In genomic region chr16:89863741-89864391, GRCh38 we compare ENCODE assay signal across 7 cellular contexts. TPM values are rescaled to one million over a fixed set of nuclear protein-coding genes. Genes with fewer than 3 reads are reported as not detected.
DNase-seq lines count a peak whose midpoint lies in the region; ATAC-seq and TF ChIP-seq lines count a peak whose summit lies in the region.

No MANE protein-coding gene starts in this region.

- ATAC-seq in GM19043 (IDR thresholded peaks at IDR 0.05; ENCODE audit: low read depth, unreplicated experiment) (peak; percentile 65), HG03139 (IDR thresholded peaks at IDR 0.05; ENCODE audit: unreplicated experiment) (peak; percentile 67)
- ATAC-seq in activated T-cell treated with anti-CD3 and anti-CD28 coated beads, Interleukin-2, amount 50 U/mL, for 4 hours, result peak; percentile 44 to 45
- peak; percentile 66 for ATAC-seq in stimulated activated effector memory CD8-positive, alpha-beta T cell treated with anti-CD3 and anti-CD28 coated beads, Interleukin-12 subunit alpha, Interleukin-12 subunit beta, amount 100 ng/mL, for 72 hours

- peak overlapping the region; percentile 83 for H3K27ac Mint-ChIP-seq in stimulated activated effector memory CD8-positive, alpha-beta T cell treated with anti-CD3 and anti-CD28 coated beads, Interleukin-12 subunit alpha, Interleukin-12 subunit beta, amount 100 ng/mL, for 72 hours

- no peaks in the 10 kb centered on the region for H3K27me3 Mint-ChIP-seq in activated T-cell treated with anti-CD3 and anti-CD28 coated beads, Interleukin-2, amount 50 U/mL, for 4 hours (ENCODE audit: low read depth)

- H3K9me3 Mint-ChIP-seq in activated T-cell treated with anti-CD3 and anti-CD28 coated beads, Interleukin-2, amount 50 U/mL, for 4 hours, result no peaks in the 10 kb centered on the region
- no peaks in the 10 kb centered on the region for H3K9me3 Mint-ChIP-seq in stimulated activated effector memory CD8-positive, alpha-beta T cell treated with anti-CD3 and anti-CD28 coated beads, Interleukin-12 subunit alpha, Interleukin-12 subunit beta, amount 100 ng/mL, for 72 hours

- H3K4me1 Mint-ChIP-seq in activated T-cell treated with anti-CD3 and anti-CD28 coated beads, Interleukin-2, amount 50 U/mL, for 4 hours (ENCODE audit: low read depth), result peaks cover 34% of the 10 kb centered on the region
- peaks cover 44% of the 10 kb centered on the region for H3K4me1 Mint-ChIP-seq in stimulated activated effector memory CD8-positive, alpha-beta T cell treated with anti-CD3 and anti-CD28 coated beads, Interleukin-12 subunit alpha, Interleukin-12 subunit beta, amount 100 ng/mL, for 72 hours

- peak; percentile 29 for DNase-seq in activated T-cell treated with anti-CD3 and anti-CD28 coated beads, Interleukin-2, amount 50 U/mL, for 4 hours
- DNase-seq in glomerular endothelial cell (ENCODE audit: extremely low read depth, low read depth, low spot score) (peak; percentile 58), NCI-H82 (lab: John Stamatoyannopoulos, UW) (no peak), erythroblast (lab: John Stamatoyannopoulos, UW) (no peak)
- peak; percentile 34 to 73 for DNase-seq in stimulated activated effector memory CD8-positive, alpha-beta T cell treated with anti-CD3 and anti-CD28 coated beads, Interleukin-12 subunit alpha, Interleukin-12 subunit beta, amount 100 ng/mL, for 72 hours (ENCODE audit: low spot score in 2 of 2)

- no peak for TF ChIP-seq POLR2A in erythroblast (IDR thresholded peaks at IDR 0.05; ENCODE audit: low read length)

- H3K4me3 Mint-ChIP-seq in activated T-cell treated with anti-CD3 and anti-CD28 coated beads, Interleukin-2, amount 50 U/mL, for 4 hours, result peak overlapping the region; percentile 63
- H3K4me3 Mint-ChIP-seq in stimulated activated effector memory CD8-positive, alpha-beta T cell treated with anti-CD3 and anti-CD28 coated beads, Interleukin-12 subunit alpha, Interleukin-12 subunit beta, amount 100 ng/mL, for 72 hours, result peak overlapping the region; percentile 69

- no peaks in the 10 kb centered on the region for H3K36me3 Mint-ChIP-seq in activated T-cell treated with anti-CD3 and anti-CD28 coated beads, Interleukin-2, amount 50 U/mL, for 4 hours (ENCODE audit: insufficient read depth)
- H3K36me3 Mint-ChIP-seq in stimulated activated effector memory CD8-positive, alpha-beta T cell treated with anti-CD3 and anti-CD28 coated beads, Interleukin-12 subunit alpha, Interleukin-12 subunit beta, amount 100 ng/mL, for 72 hours, result no peaks in the 10 kb centered on the region

RNA-seq across cellular contexts. Expression of gene TCF25, which starts 9.5 kb away (rescaled TPM):
- total RNA-seq in activated T-cell treated with anti-CD3 and anti-CD28 coated beads, Interleukin-2, amount 50 U/mL, for 4 hours, result 100 to 1,000 TPM; 144 to 182 (median 164) TPM
- total RNA-seq in glomerular endothelial cell, result 184 and 223 TPM in 2 replicates

RNA-seq across cellular contexts. Expression of gene SPIRE2, which starts 35.6 kb away (rescaled TPM):
- total RNA-seq in activated T-cell treated with anti-CD3 and anti-CD28 coated beads, Interleukin-2, amount 50 U/mL, for 4 hours, result under 1 TPM; 0.21 to 0.49 (median 0.23) TPM
- total RNA-seq in glomerular endothelial cell, result 1.6 and 3.3 TPM in 2 replicates

RNA-seq across cellular contexts. Expression of gene FANCA, which starts 47.4 kb away (rescaled TPM):
- total RNA-seq in activated T-cell treated with anti-CD3 and anti-CD28 coated beads, Interleukin-2, amount 50 U/mL, for 4 hours, result 100 to 1,000 TPM in 1 of 3 donors, 10 to 100 TPM in 2; 76.3 to 100 (median 89.4) TPM
- total RNA-seq in glomerular endothelial cell, result 7.6 and 32.3 TPM in 2 replicates

RNA-seq across cellular contexts. Expression of gene MC1R, which starts 54.8 kb away (rescaled TPM):
- total RNA-seq in activated T-cell treated with anti-CD3 and anti-CD28 coated beads, Interleukin-2, amount 50 U/mL, for 4 hours, result 1 to 10 TPM; 2.5 to 3.0 (median 2.6) TPM
- 2.7 and 2.8 TPM in 2 replicates for total RNA-seq in glomerular endothelial cell

RNA-seq across cellular contexts. Expression of gene TUBB3, which starts 59.3 kb away (rescaled TPM):
- total RNA-seq in activated T-cell treated with anti-CD3 and anti-CD28 coated beads, Interleukin-2, amount 50 U/mL, for 4 hours, result under 1 TPM; 0.65 to 0.68 (median 0.66) TPM
- 275 and 412 TPM in 2 replicates for total RNA-seq in glomerular endothelial cell

Comparison
In these comparisons a context has a peak if more than half of its experiments do, and no peak if none do; other contexts are left out.
1. DNase-seq: peak in activated T-cell treated with anti-CD3 and anti-CD28 coated beads, Interleukin-2, amount 50 U/mL, for 4 hours (single experiment), glomerular endothelial cell (single experiment) and stimulated activated effector memory CD8-positive, alpha-beta T cell treated with anti-CD3 and anti-CD28 coated beads, Interleukin-12 subunit alpha, Interleukin-12 subunit beta, amount 100 ng/mL, for 72 hours (2 of 2); none in NCI-H82 (single experiment) and erythroblast (0 of 2).
2. Peak in every context shown above with its lines, with median percentiles within 50 percentile points of each other: ATAC-seq.